Comparison of ENCODE assay signal across 8 cellular contexts in genomic region chr6:17705778-17706579, GRCh38. TPM values are rescaled to one million over a fixed set of nuclear protein-coding genes. Genes with fewer than 3 reads are reported as not detected.
DNase-seq lines count a peak whose midpoint lies in the region; ATAC-seq and TF ChIP-seq lines count a peak whose summit lies in the region.

No MANE protein-coding gene starts in this region.

- peak; percentile 45 for ATAC-seq in GM18861 (IDR thresholded peaks at IDR 0.05; ENCODE audit: unreplicated experiment)
- peak; percentile 61 for ATAC-seq in HG03066 (IDR thresholded peaks at IDR 0.05; ENCODE audit: low read depth, unreplicated experiment)

- peak overlapping the region; percentile 95 for H3K4me3 ChIP-seq in effector memory CD4-positive, alpha-beta T cell (ENCODE audit: insufficient read depth, low read depth, low read length, poor library complexity, severe bottlenecking)

- H3K9me3 Mint-ChIP-seq in activated CD4-positive, alpha-beta memory T cell treated with anti-CD3 and anti-CD28 coated beads, Interleukin-2, amount 10 ng/mL, durations not matched to agents 7 days and 5 days: no peaks in the 10 kb centered on the region
- no peaks in the 10 kb centered on the region for H3K9me3 Mint-ChIP-seq in mesothelial cell of epicardium

- peaks cover 34% of the 10 kb centered on the region for H3K4me1 Mint-ChIP-seq in activated CD4-positive, alpha-beta memory T cell treated with anti-CD3 and anti-CD28 coated beads, Interleukin-2, amount 10 ng/mL, durations not matched to agents 7 days and 5 days
- H3K4me1 Mint-ChIP-seq in mesothelial cell of epicardium: peaks cover 20% of the 10 kb centered on the region

- POLR2A ChIA-PET in activated CD4-positive, alpha-beta memory T cell treated with anti-CD3 and anti-CD28 coated beads, Interleukin-2, amount 10 ng/mL, durations not matched to agents 7 days and 5 days (lab: Charles Lee): interaction anchor here (0.6 to 3.3 kb wide), 17 partner anchors 8 to 945 kb away, joined by 3 to 73 read pairs (median 5); partner anchors contain the start of genes ATXN1 and FAM8A1

- peaks cover 33% of the 10 kb centered on the region for H3K36me3 Mint-ChIP-seq in activated CD4-positive, alpha-beta memory T cell treated with anti-CD3 and anti-CD28 coated beads, Interleukin-2, amount 10 ng/mL, durations not matched to agents 7 days and 5 days (ENCODE audit: low read depth)
- no peaks in the 10 kb centered on the region for H3K36me3 Mint-ChIP-seq in mesothelial cell of epicardium

- DNase-seq in AG08396 (ENCODE audit: low spot score) (peak; percentile 46), NCI-H460 (ENCODE audit: extremely low read depth, low read depth) (peak; percentile 18), mesothelial cell of epicardium (ENCODE audit: low spot score in 2 of 2, unreplicated experiment in 2 of 2) (peak; percentile 39 to 75)
- peak; percentile 88 for DNase-seq in activated CD4-positive, alpha-beta memory T cell treated with anti-CD3 and anti-CD28 coated beads, Interleukin-2, amount 10 ng/mL, durations not matched to agents 7 days and 5 days
- DNase-seq in effector memory CD4-positive, alpha-beta T cell: peak; percentile 81 to 85 (median 84)
- peak; percentile 60 to 80 for DNase-seq in stimulated activated CD8-positive, alpha-beta memory T cell treated with anti-CD3 and anti-CD28 coated beads, Interleukin-4, amount 100 ng/mL, for 4 hours (ENCODE audit: low read depth in 2 of 2, low spot score in 1 of 2)

- H3K4me1 ChIP-seq in effector memory CD4-positive, alpha-beta T cell (ENCODE audit: control insufficient read depth, insufficient read depth, low read length, poor library complexity, severe bottlenecking): peaks cover 30% of the 10 kb centered on the region

- CTCF ChIA-PET in activated CD4-positive, alpha-beta memory T cell treated with anti-CD3 and anti-CD28 coated beads, Interleukin-2, amount 10 ng/mL, durations not matched to agents 7 days and 5 days (lab: Charles Lee): interaction anchor here (0.5 to 0.6 kb wide), 2 partner anchors 41 to 537 kb away, joined by 3 read pairs; no protein-coding TSS in a partner anchor

- peak overlapping the region; percentile 97 for H3K27ac Mint-ChIP-seq in activated CD4-positive, alpha-beta memory T cell treated with anti-CD3 and anti-CD28 coated beads, Interleukin-2, amount 10 ng/mL, durations not matched to agents 7 days and 5 days
- H3K27ac Mint-ChIP-seq in mesothelial cell of epicardium: peak overlapping the region; percentile 99

- no peak for TF ChIP-seq CTCF in mesothelial cell of epicardium (IDR thresholded peaks at IDR 0.05; ENCODE audit: unreplicated experiment)

- H3K4me3 Mint-ChIP-seq in activated CD4-positive, alpha-beta memory T cell treated with anti-CD3 and anti-CD28 coated beads, Interleukin-2, amount 10 ng/mL, durations not matched to agents 7 days and 5 days: peak overlapping the region; percentile 86
- peak overlapping the region; percentile 90 for H3K4me3 Mint-ChIP-seq in mesothelial cell of epicardium

- H3K36me3 ChIP-seq in effector memory CD4-positive, alpha-beta T cell (ENCODE audit: control insufficient read depth, insufficient read depth, low read length): no peaks in the 10 kb centered on the region

- peak overlapping the region; percentile 100 for H3K27ac ChIP-seq in effector memory CD4-positive, alpha-beta T cell (ENCODE audit: insufficient read depth, low read length, poor library complexity, severe bottlenecking)

- no peaks in the 10 kb centered on the region for H3K27me3 Mint-ChIP-seq in activated CD4-positive, alpha-beta memory T cell treated with anti-CD3 and anti-CD28 coated beads, Interleukin-2, amount 10 ng/mL, durations not matched to agents 7 days and 5 days
- H3K27me3 Mint-ChIP-seq in mesothelial cell of epicardium (ENCODE audit: low read depth): no peaks in the 10 kb centered on the region

- H3K27me3 ChIP-seq in effector memory CD4-positive, alpha-beta T cell (replicated peaks; ENCODE audit: control insufficient read depth, insufficient read depth, low read length, poor library complexity, severe bottlenecking): no peaks in the 10 kb centered on the region

- no peaks in the 10 kb centered on the region for H3K9me3 ChIP-seq in effector memory CD4-positive, alpha-beta T cell (ENCODE audit: control insufficient read depth, low read length)

RNA-seq across cellular contexts. Expression of gene NUP153, which starts 0.7 kb away (rescaled TPM):
- 31.0 and 31.2 TPM in 2 replicates for total RNA-seq in NCI-H460 (2014; rRNA removed; shearing (Covaris generic))
- 22.3 and 26.2 TPM in 2 replicates for polyA plus RNA-seq in NCI-H460 (2014; cell fraction: nucleus; rRNA removed)
- 10 to 100 TPM; 74.0 to 75.8 TPM for total RNA-seq in activated CD4-positive, alpha-beta memory T cell treated with anti-CD3 and anti-CD28 coated beads, Interleukin-2, amount 10 ng/mL, durations not matched to agents 7 days and 5 days
- total RNA-seq in mesothelial cell of epicardium: 47.4 to 48.4 TPM (median 48.2 TPM) in 3 replicates

Comparison
In these comparisons a context has a peak if more than half of its experiments do, and no peak if none do; other contexts are left out.
1. Peak in every context shown above with its lines: DNase-seq, ATAC-seq, H3K4me3 ChIP-seq and H3K27ac ChIP-seq.
2. DNase-seq: peak in every context shown above with its lines; median percentile 88 in activated CD4-positive, alpha-beta memory T cell treated with anti-CD3 and anti-CD28 coated beads, Interleukin-2, amount 10 ng/mL, durations not matched to agents 7 days and 5 days; 84 in effector memory CD4-positive, alpha-beta T cell; 70 in stimulated activated CD8-positive, alpha-beta memory T cell treated with anti-CD3 and anti-CD28 coated beads, Interleukin-4, amount 100 ng/mL, for 4 hours; 57 in mesothelial cell of epicardium; 46 in AG08396; 18 in NCI-H460.